In the genomic region with DNA sequence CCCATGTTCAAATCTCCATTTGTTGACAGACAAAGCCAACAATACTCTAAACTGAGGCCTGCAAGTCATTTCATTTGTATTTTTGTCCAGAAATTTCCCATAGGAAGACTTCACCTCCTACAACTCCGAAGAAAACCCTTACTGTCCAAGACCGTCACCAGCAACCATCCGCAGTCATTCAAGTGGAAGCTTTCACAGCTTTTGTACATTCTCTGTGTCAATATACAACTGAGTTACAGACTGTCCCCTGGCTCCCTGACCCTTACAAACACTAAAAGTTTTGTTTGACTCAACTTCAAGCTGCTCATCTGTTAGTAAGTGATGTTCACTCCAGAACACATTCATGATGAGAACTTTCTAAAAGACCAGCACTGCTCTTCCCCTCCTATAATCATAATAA, we compare ENCODE assay signal across 2 cellular contexts.
TF ChIP-seq lines count a peak whose summit lies in the region.

No MANE protein-coding gene starts in this region.

TF ChIP-seq in A549, 52 proteins besides CTCF, POLR2A, EP300 and RAD21:
- TF ChIP-seq ZFP36 (IDR thresholded peaks at IDR 0.05; ENCODE audit: borderline replicate concordance, partially characterized antibody) (no peak), ZNF302 (CRISPR knock-in tag; IDR thresholded peaks at IDR 0.05) (no peak), HOXB5 (CRISPR knock-in tag; IDR thresholded peaks at IDR 0.05) (no peak), CEBPB (IDR thresholded peaks at IDR 0.05) (no peak), KDM5A (IDR thresholded peaks at IDR 0.05) (no peak), CHD2 (IDR thresholded peaks at IDR 0.05; ENCODE audit: low read length, partially characterized antibody) (no peak), GATA3 (IDR thresholded peaks at IDR 0.05; ENCODE audit: borderline replicate concordance) (no peak), HEYL (CRISPR knock-in tag; IDR thresholded peaks at IDR 0.05) (no peak), MYC (IDR thresholded peaks at IDR 0.05; ENCODE audit: borderline replicate concordance, low read length) (no peak), MAFK (IDR thresholded peaks at IDR 0.05; ENCODE audit: partially characterized antibody) (no peak)
- TF ChIP-seq, protein P1, sequence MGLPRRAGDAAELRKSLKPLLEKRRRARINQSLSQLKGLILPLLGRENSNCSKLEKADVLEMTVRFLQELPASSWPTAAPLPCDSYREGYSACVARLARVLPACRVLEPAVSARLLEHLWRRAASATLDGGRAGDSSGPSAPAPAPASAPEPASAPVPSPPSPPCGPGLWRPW (IDR thresholded peaks at IDR 0.05): no peak
- TF ChIP-seq, protein P2, sequence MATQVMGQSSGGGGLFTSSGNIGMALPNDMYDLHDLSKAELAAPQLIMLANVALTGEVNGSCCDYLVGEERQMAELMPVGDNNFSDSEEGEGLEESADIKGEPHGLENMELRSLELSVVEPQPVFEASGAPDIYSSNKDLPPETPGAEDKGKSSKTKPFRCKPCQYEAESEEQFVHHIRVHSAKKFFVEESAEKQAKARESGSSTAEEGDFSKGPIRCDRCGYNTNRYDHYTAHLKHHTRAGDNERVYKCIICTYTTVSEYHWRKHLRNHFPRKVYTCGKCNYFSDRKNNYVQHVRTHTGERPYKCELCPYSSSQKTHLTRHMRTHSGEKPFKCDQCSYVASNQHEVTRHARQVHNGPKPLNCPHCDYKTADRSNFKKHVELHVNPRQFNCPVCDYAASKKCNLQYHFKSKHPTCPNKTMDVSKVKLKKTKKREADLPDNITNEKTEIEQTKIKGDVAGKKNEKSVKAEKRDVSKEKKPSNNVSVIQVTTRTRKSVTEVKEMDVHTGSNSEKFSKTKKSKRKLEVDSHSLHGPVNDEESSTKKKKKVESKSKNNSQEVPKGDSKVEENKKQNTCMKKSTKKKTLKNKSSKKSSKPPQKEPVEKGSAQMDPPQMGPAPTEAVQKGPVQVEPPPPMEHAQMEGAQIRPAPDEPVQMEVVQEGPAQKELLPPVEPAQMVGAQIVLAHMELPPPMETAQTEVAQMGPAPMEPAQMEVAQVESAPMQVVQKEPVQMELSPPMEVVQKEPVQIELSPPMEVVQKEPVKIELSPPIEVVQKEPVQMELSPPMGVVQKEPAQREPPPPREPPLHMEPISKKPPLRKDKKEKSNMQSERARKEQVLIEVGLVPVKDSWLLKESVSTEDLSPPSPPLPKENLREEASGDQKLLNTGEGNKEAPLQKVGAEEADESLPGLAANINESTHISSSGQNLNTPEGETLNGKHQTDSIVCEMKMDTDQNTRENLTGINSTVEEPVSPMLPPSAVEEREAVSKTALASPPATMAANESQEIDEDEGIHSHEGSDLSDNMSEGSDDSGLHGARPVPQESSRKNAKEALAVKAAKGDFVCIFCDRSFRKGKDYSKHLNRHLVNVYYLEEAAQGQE (IDR thresholded peaks at IDR 0.05): no peak
- TF ChIP-seq, protein P3, sequence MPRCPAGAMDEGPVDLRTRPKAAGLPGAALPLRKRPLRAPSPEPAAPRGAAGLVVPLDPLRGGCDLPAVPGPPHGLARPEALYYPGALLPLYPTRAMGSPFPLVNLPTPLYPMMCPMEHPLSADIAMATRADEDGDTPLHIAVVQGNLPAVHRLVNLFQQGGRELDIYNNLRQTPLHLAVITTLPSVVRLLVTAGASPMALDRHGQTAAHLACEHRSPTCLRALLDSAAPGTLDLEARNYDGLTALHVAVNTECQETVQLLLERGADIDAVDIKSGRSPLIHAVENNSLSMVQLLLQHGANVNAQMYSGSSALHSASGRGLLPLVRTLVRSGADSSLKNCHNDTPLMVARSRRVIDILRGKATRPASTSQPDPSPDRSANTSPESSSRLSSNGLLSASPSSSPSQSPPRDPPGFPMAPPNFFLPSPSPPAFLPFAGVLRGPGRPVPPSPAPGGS (IDR thresholded peaks at IDR 0.05): no peak
- TF ChIP-seq, protein P4, sequence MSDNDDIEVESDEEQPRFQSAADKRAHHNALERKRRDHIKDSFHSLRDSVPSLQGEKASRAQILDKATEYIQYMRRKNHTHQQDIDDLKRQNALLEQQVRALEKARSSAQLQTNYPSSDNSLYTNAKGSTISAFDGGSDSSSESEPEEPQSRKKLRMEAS (IDR thresholded peaks at IDR 0.05): no peak
- TF ChIP-seq, protein P5, sequence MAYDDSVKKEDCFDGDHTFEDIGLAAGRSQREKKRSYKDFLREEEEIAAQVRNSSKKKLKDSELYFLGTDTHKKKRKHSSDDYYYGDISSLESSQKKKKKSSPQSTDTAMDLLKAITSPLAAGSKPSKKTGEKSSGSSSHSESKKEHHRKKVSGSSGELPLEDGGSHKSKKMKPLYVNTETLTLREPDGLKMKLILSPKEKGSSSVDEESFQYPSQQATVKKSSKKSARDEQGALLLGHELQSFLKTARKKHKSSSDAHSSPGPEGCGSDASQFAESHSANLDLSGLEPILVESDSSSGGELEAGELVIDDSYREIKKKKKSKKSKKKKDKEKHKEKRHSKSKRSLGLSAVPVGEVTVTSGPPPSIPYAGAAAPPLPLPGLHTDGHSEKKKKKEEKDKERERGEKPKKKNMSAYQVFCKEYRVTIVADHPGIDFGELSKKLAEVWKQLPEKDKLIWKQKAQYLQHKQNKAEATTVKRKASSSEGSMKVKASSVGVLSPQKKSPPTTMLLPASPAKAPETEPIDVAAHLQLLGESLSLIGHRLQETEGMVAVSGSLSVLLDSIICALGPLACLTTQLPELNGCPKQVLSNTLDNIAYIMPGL (CRISPR knock-in tag; IDR thresholded peaks at IDR 0.05; ENCODE audit: borderline replicate concordance): no peak

TF ChIP-seq in SK-N-SH, 30 proteins besides CTCF, POLR2A, EP300 and RAD21:
- TF ChIP-seq NRF1 (IDR thresholded peaks at IDR 0.05; ENCODE audit: low read depth, low read length): no peak
- TF ChIP-seq, protein P6, sequence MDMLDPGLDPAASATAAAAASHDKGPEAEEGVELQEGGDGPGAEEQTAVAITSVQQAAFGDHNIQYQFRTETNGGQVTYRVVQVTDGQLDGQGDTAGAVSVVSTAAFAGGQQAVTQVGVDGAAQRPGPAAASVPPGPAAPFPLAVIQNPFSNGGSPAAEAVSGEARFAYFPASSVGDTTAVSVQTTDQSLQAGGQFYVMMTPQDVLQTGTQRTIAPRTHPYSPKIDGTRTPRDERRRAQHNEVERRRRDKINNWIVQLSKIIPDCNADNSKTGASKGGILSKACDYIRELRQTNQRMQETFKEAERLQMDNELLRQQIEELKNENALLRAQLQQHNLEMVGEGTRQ (IDR thresholded peaks at IDR 0.05; ENCODE audit: borderline replicate concordance, low read depth, low read length): no peak
- TF ChIP-seq, protein P4 (IDR thresholded peaks at IDR 0.05; ENCODE audit: low read depth): no peak
- TF ChIP-seq RFX5 (IDR thresholded peaks at IDR 0.05; ENCODE audit: low read length): no peak
- TF ChIP-seq GATA2 (CRISPR knock-in tag; IDR thresholded peaks at IDR 0.05): no peak
- TF ChIP-seq MEF2A (IDR thresholded peaks at IDR 0.05; ENCODE audit: borderline replicate concordance, low read depth): no peak
- TF ChIP-seq, protein P7, sequence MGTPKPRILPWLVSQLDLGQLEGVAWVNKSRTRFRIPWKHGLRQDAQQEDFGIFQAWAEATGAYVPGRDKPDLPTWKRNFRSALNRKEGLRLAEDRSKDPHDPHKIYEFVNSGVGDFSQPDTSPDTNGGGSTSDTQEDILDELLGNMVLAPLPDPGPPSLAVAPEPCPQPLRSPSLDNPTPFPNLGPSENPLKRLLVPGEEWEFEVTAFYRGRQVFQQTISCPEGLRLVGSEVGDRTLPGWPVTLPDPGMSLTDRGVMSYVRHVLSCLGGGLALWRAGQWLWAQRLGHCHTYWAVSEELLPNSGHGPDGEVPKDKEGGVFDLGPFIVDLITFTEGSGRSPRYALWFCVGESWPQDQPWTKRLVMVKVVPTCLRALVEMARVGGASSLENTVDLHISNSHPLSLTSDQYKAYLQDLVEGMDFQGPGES (IDR thresholded peaks at IDR 0.05; ENCODE audit: low read depth, low read length): no peak
- TF ChIP-seq TEAD4 (IDR thresholded peaks at IDR 0.05; ENCODE audit: borderline replicate concordance, insufficient read depth): no peak
- TF ChIP-seq SIN3A (IDR thresholded peaks at IDR 0.05; ENCODE audit: borderline replicate concordance, low read depth, low read length): no peak
- no peak for TF ChIP-seq TCF12 (IDR thresholded peaks at IDR 0.05)
- TF ChIP-seq EZH2phosphoT487 (IDR thresholded peaks at IDR 0.05; ENCODE audit: borderline replicate concordance, low read depth): no peak
- TF ChIP-seq MXI1 (IDR thresholded peaks at IDR 0.05; ENCODE audit: low read depth, low read length): no peak
